Comparison of ENCODE assay signal across 8 cellular contexts in genomic region chr19:2636897-2637683, GRCh38.
DNase-seq lines count a peak whose midpoint lies in the region; ATAC-seq and TF ChIP-seq lines count a peak whose summit lies in the region.

No MANE protein-coding gene starts in this region.

- no peaks in the 10 kb centered on the region for H3K4me1 ChIP-seq in HUES64 (ENCODE audit: insufficient read depth, low read length)
- peaks cover 4 to 9% of the 10 kb centered on the region in 2 donors for H3K4me1 ChIP-seq in breast epithelium

- ATAC-seq in activated B cell treated with CpG ODN at 0.5 μM for 24 hours (ENCODE audit: low read depth): peak; percentile 52
- ATAC-seq in HG02852 (IDR thresholded peaks at IDR 0.05; ENCODE audit: unreplicated experiment): no peak

- WGBS in HUES64: 25% methylated on average over 37 of the region's 37 CpGs

- H3K27ac ChIP-seq in HUES64 (ENCODE audit: low read depth, low read length) (no peak overlapping the region), breast epithelium (no peak overlapping the region)

- POLR2A ChIA-PET in activated B cell treated with CpG ODN at 0.5 μM for 24 hours (lab: Charles Lee): interaction anchor here (0.5 to 21.5 kb wide), 16 partner anchors 9 to 374 kb away, joined by 3 to 582 read pairs (median 4); partner anchors contain the start of genes GADD45B and TIMM13

- DNase-seq in CD14-positive monocyte (ENCODE audit: low spot score): peak; percentile 80
- DNase-seq in activated B cell treated with CpG ODN at 0.5 μM for 24 hours: peak; percentile 74
- no peak for DNase-seq in breast epithelium (ENCODE audit: low spot score in 2 of 2)
- peak; percentile 54 for DNase-seq in inferior parietal cortex (ENCODE audit: extremely low spot score)
- peak; percentile 50 to 67 for DNase-seq in stimulated activated CD4-positive, alpha-beta T cell treated with anti-CD3 and anti-CD28 coated beads, Interleukin-1b, Interleukin-23, amount 100 ng/mL, for 1 hour (ENCODE audit: low read depth in 2 of 2)
- no peak for DNase-seq in NCI-H1694 treated with DMSO at 0.1 percent for 48 hours (lab: John Stamatoyannopoulos, UW)

- H3K27me3 ChIP-seq in HUES64 (ENCODE audit: insufficient read depth, low read length) (no peaks in the 10 kb centered on the region), breast epithelium (no peaks in the 10 kb centered on the region)

- H3K27me3 Mint-ChIP-seq in CD14-positive monocyte (ENCODE audit: low read depth in 3 of 3) (peaks cover 1 to 7% (median 2%) of the 10 kb centered on the region in 3 donors), activated B cell treated with CpG ODN at 0.5 μM for 24 hours (no peaks in the 10 kb centered on the region)

- peaks cover 0 to 5% (median 2%) of the 10 kb centered on the region in 7 donors for H3K9me3 Mint-ChIP-seq in CD14-positive monocyte
- no peaks in the 10 kb centered on the region for H3K9me3 Mint-ChIP-seq in activated B cell treated with CpG ODN at 0.5 μM for 24 hours

- H3K36me3 Mint-ChIP-seq in CD14-positive monocyte (peaks cover 2 to 3% of the 10 kb centered on the region in 2 donors), activated B cell treated with CpG ODN at 0.5 μM for 24 hours (ENCODE audit: low read depth) (peaks cover 7% of the 10 kb centered on the region)

- H3K4me3 ChIP-seq in HUES64 (ENCODE audit: low read length) (peak overlapping the region; percentile 47), breast epithelium (peak overlapping the region in 1 of 3 donors; percentile 40)

- TF ChIP-seq CTCF in CD14-positive monocyte (IDR thresholded peaks at IDR 0.05): peak; percentile 75
- TF ChIP-seq CTCF in activated B cell treated with CpG ODN at 0.5 μM for 24 hours (IDR thresholded peaks at IDR 0.05): peak; percentile 31
- peak; percentile 82 to 86 (median 84) for TF ChIP-seq CTCF in breast epithelium (IDR thresholded peaks at IDR 0.05)

- CTCF ChIA-PET in activated B cell treated with CpG ODN at 0.5 μM for 24 hours (lab: Charles Lee): interaction anchor here (0.6 to 14.6 kb wide), 25 partner anchors 9 to 481 kb away, joined by 3 to 336 read pairs (median 4); partner anchors contain the start of genes GADD45B and GNG7

- no peaks in the 10 kb centered on the region for H3K9me3 ChIP-seq in HUES64 (ENCODE audit: insufficient read depth, low read depth, low read length)
- H3K9me3 ChIP-seq in breast epithelium: no peaks in the 10 kb centered on the region

- H3K36me3 ChIP-seq in HUES64 (ENCODE audit: insufficient read depth, low read length): no peaks in the 10 kb centered on the region
- H3K36me3 ChIP-seq in breast epithelium: no peaks in the 10 kb centered on the region

- H3K4me1 Mint-ChIP-seq in CD14-positive monocyte (peaks cover 57% of the 10 kb centered on the region), activated B cell treated with CpG ODN at 0.5 μM for 24 hours (peaks cover 87% of the 10 kb centered on the region)

- H3K9ac ChIP-seq in HUES64 (ENCODE audit: low read depth, low read length): peak overlapping the region; percentile 2; the same call in 1 of the 2 replicates

- H3K27ac Mint-ChIP-seq in CD14-positive monocyte (peak overlapping the region in 3 of 7 donors; percentile 30 to 66 (median 32)), activated B cell treated with CpG ODN at 0.5 μM for 24 hours (peak overlapping the region; percentile 74)

- intact Hi-C loops in CD14-positive monocyte (cut with micrococcal nuclease) (loop anchor here (5.0 kb wide), 3 partner anchors 35 to 160 kb away; partner anchors contain the start of gene GADD45B (in 1 of the 2)), activated B cell treated with CpG ODN at 0.5 μM for 24 hours (cut with micrococcal nuclease) (loop anchor here (1.0 to 5.0 kb wide), 6 partner anchors 16 to 401 kb away; partner anchors contain the start of genes PLEKHJ1 and SF3A2), breast epithelium (cut with DNase I; ENCODE audit: low total_unique reads) (no loop called here)

- H3K4me3 Mint-ChIP-seq in CD14-positive monocyte (peak overlapping the region; percentile 64 to 79), activated B cell treated with CpG ODN at 0.5 μM for 24 hours (peak overlapping the region; percentile 53)

- no peak for TF ChIP-seq POLR2A in breast epithelium (IDR thresholded peaks at IDR 0.05)

Comparison
In these comparisons a context has a peak if more than half of its experiments do, and no peak if none do; other contexts are left out.
1. DNase-seq: peak in CD14-positive monocyte (single experiment), activated B cell treated with CpG ODN at 0.5 μM for 24 hours (single experiment), inferior parietal cortex (single experiment) and stimulated activated CD4-positive, alpha-beta T cell treated with anti-CD3 and anti-CD28 coated beads, Interleukin-1b, Interleukin-23, amount 100 ng/mL, for 1 hour (2 of 2); none in breast epithelium (0 of 2) and NCI-H1694 treated with DMSO at 0.1 percent for 48 hours (single experiment).
2. CTCF ChIP-seq: peak in every context shown above with its lines; median percentile 84 in breast epithelium; 75 in CD14-positive monocyte; 31 in activated B cell treated with CpG ODN at 0.5 μM for 24 hours.